ENCODE assay signal across 8 cellular contexts in the genomic region with DNA sequence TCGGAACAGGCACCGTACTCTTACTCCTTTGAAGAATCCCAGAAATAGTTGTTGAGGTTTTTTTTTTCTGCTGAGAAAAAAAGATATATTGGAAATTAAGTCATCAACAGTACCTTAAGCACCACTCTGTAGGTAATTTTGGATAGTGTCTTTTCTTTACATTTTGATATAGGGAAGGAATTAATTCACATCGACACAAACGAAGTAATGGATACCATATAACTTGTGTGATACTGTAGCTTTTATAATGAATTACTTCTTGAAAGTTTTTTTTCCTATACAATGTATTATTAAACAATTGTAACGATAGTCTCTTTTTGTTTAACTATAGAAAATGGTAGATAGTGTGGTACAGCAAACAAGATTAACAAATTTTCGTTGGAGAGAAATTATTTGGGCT. TPM values are rescaled to one million over a fixed set of nuclear protein-coding genes. Genes with fewer than 3 reads are reported as not detected.
DNase-seq lines count a peak whose midpoint lies in the region; ATAC-seq and TF ChIP-seq lines count a peak whose summit lies in the region.

No MANE protein-coding gene starts in this region.

- POLR2A ChIA-PET in activated CD8-positive, alpha-beta T cell treated with anti-CD3 and anti-CD28 coated beads, Interleukin-2, amount 10 ng/mL, durations not matched to agents 7 days and 5 days (lab: Charles Lee) = interaction anchor here (1.2 to 1.3 kb wide), 2 partner anchors 34 to 84 kb away, joined by 3 to 4 read pairs; no protein-coding TSS in a partner anchor

- peaks cover 3% of the 10 kb centered on the region for H3K27me3 Mint-ChIP-seq in GM23338 (ENCODE audit: insufficient read depth, low read depth, poor library complexity)
- peaks cover 7% of the 10 kb centered on the region for H3K27me3 Mint-ChIP-seq in activated CD8-positive, alpha-beta T cell treated with anti-CD3 and anti-CD28 coated beads, Interleukin-2, amount 10 ng/mL, durations not matched to agents 7 days and 5 days (ENCODE audit: low read depth)

- H3K4me1 Mint-ChIP-seq in GM23338 = peaks cover 37% of the 10 kb centered on the region
- H3K4me1 Mint-ChIP-seq in activated CD8-positive, alpha-beta T cell treated with anti-CD3 and anti-CD28 coated beads, Interleukin-2, amount 10 ng/mL, durations not matched to agents 7 days and 5 days (ENCODE audit: low read depth) = peaks cover 36% of the 10 kb centered on the region

- H4K20me1 ChIP-seq in GM23338 (replicated peaks; ENCODE audit: insufficient read depth) = no peaks in the 10 kb centered on the region
- H4K20me1 ChIP-seq in hepatocyte (ENCODE audit: insufficient read depth, poor library complexity, severe bottlenecking) = no peaks in the 10 kb centered on the region

- H3K4me3 ChIP-seq in GM23338 = peak overlapping the region; percentile 75
- peak overlapping the region; percentile 94 for H3K4me3 ChIP-seq in hepatocyte
- H3K4me3 ChIP-seq in spleen = peak overlapping the region; percentile 64 to 93 (median 76)

- H2AFZ ChIP-seq in GM23338 = no peak overlapping the region
- H2AFZ ChIP-seq in hepatocyte = peak overlapping the region; percentile 95

- H3K36me3 ChIP-seq in GM23338 (ENCODE audit: insufficient read depth) (no peaks in the 10 kb centered on the region), hepatocyte (replicated peaks; ENCODE audit: insufficient read depth, low read depth) (no peaks in the 10 kb centered on the region), spleen (no peaks in the 10 kb centered on the region)

- H3K4me2 ChIP-seq in GM23338 = peak overlapping the region; percentile 87
- peak overlapping the region; percentile 85 for H3K4me2 ChIP-seq in hepatocyte

- peak overlapping the region; percentile 79 for H3K4me3 Mint-ChIP-seq in GM23338
- peak overlapping the region; percentile 93 for H3K4me3 Mint-ChIP-seq in activated CD8-positive, alpha-beta T cell treated with anti-CD3 and anti-CD28 coated beads, Interleukin-2, amount 10 ng/mL, durations not matched to agents 7 days and 5 days

- intact Hi-C loops in spleen (cut with DNase I; ENCODE audit: low total_unique reads) = loop anchor here (5.0 to 10.0 kb wide), 2 partner anchors 376 to 468 kb away; no protein-coding TSS in a partner anchor

- H3K79me2 ChIP-seq in GM23338 (replicated peaks; ENCODE audit: insufficient read depth) = no peaks in the 10 kb centered on the region
- peaks cover 6% of the 10 kb centered on the region for H3K79me2 ChIP-seq in hepatocyte

- no peak for ATAC-seq in GM23338
- ATAC-seq in activated CD8-positive, alpha-beta T cell treated with anti-CD3 and anti-CD28 coated beads, Interleukin-2, amount 10 ng/mL, durations not matched to agents 7 days and 5 days = no peak

- no peaks in the 10 kb centered on the region for H3K9me3 Mint-ChIP-seq in GM23338
- H3K9me3 Mint-ChIP-seq in activated CD8-positive, alpha-beta T cell treated with anti-CD3 and anti-CD28 coated beads, Interleukin-2, amount 10 ng/mL, durations not matched to agents 7 days and 5 days (ENCODE audit: insufficient read depth) = no peaks in the 10 kb centered on the region

- H3K9me3 ChIP-seq in hepatocyte (ENCODE audit: low read depth) = no peaks in the 10 kb centered on the region
- H3K9me3 ChIP-seq in spleen = no peaks in the 10 kb centered on the region

- H3K27ac ChIP-seq in GM23338 (ENCODE audit: low read depth) (no peak overlapping the region), hepatocyte (peak overlapping the region; percentile 98), spleen (peak overlapping the region in 7 of 8 donors; percentile 91 to 96 (median 93))

- H3K4me1 ChIP-seq in GM23338 (ENCODE audit: insufficient read depth) = peaks cover 26% of the 10 kb centered on the region
- H3K4me1 ChIP-seq in hepatocyte (ENCODE audit: insufficient read depth) = peaks cover 4% of the 10 kb centered on the region
- peaks cover 5 to 54% (median 34%) of the 10 kb centered on the region in 6 donors for H3K4me1 ChIP-seq in spleen

- no peak for TF ChIP-seq POLR2A in spleen (IDR thresholded peaks at IDR 0.05)

- H3K27ac Mint-ChIP-seq in GM23338 = no peak overlapping the region
- H3K27ac Mint-ChIP-seq in activated CD8-positive, alpha-beta T cell treated with anti-CD3 and anti-CD28 coated beads, Interleukin-2, amount 10 ng/mL, durations not matched to agents 7 days and 5 days = peak overlapping the region; percentile 87

- CTCF ChIA-PET in activated CD8-positive, alpha-beta T cell treated with anti-CD3 and anti-CD28 coated beads, Interleukin-2, amount 10 ng/mL, durations not matched to agents 7 days and 5 days (lab: Charles Lee) = interaction anchor here (0.6 to 2.8 kb wide), 25 partner anchors 13 to 422 kb away, joined by 3 to 30 read pairs (median 3); no protein-coding TSS in a partner anchor

- H3F3A ChIP-seq in GM23338 (replicated peaks; ENCODE audit: low read depth) = no peaks in the 10 kb centered on the region

- DNase-seq in GM23338 (ENCODE audit: low spot score) (no peak), hepatocyte (ENCODE audit: low spot score) (no peak), spleen (no peak), NCI-H2081 (lab: John Stamatoyannopoulos, UW) (no peak), GM20000 (ENCODE audit: low spot score) (no peak), NCI-H526 (lab: John Stamatoyannopoulos, UW) (no peak)
- DNase-seq in activated CD8-positive, alpha-beta T cell treated with anti-CD3 and anti-CD28 coated beads, Interleukin-2, amount 10 ng/mL, durations not matched to agents 7 days and 5 days = no peak
- DNase-seq in effector CD8-positive, alpha-beta T cell (lab: John Stamatoyannopoulos, UW) = no peak

- no peaks in the 10 kb centered on the region for H3K36me3 Mint-ChIP-seq in GM23338 (ENCODE audit: low read depth)
- H3K36me3 Mint-ChIP-seq in activated CD8-positive, alpha-beta T cell treated with anti-CD3 and anti-CD28 coated beads, Interleukin-2, amount 10 ng/mL, durations not matched to agents 7 days and 5 days (ENCODE audit: low read depth) = peaks cover 9% of the 10 kb centered on the region

- H3K9me2 ChIP-seq in GM23338 (ENCODE audit: insufficient read depth) (no peaks in the 10 kb centered on the region), hepatocyte (replicated peaks; ENCODE audit: insufficient read depth) (no peaks in the 10 kb centered on the region)

- peaks cover 9% of the 10 kb centered on the region for H3K27me3 ChIP-seq in GM23338 (ENCODE audit: insufficient read depth)
- no peaks in the 10 kb centered on the region for H3K27me3 ChIP-seq in hepatocyte
- H3K27me3 ChIP-seq in spleen (replicated peaks in 1 of 7) = no peaks in the 10 kb centered on the region

- TF ChIP-seq CTCF in GM23338 (conservative IDR thresholded peaks at IDR 0.05; ENCODE audit: low read depth in 2 of 2) = no peak
- TF ChIP-seq CTCF in hepatocyte (IDR thresholded peaks at IDR 0.05; ENCODE audit: poor library complexity) = no peak
- TF ChIP-seq CTCF in spleen (IDR thresholded peaks at IDR 0.05 in 8 of 11, conservative IDR thresholded peaks at IDR 0.05 in 3 of 11) = no peak
- TF ChIP-seq CTCF in GM20000 (IDR thresholded peaks at IDR 0.05; ENCODE audit: extremely low read depth, missing control alignments) = no peak

- 67% methylated on average over 6 of the region's 6 CpGs for WGBS in hepatocyte (ENCODE audit: low lambda C conversion rate, missing lambda C conversion rate)
- 54 to 69% (median 58%) methylated on average over 6 of the region's 6 CpGs for WGBS in spleen, 5 donors

RNA-seq across cellular contexts. Expression of a gene that starts 1.5 kb away (rescaled TPM):
- total RNA-seq in GM23338 (2014; rRNA removed; shearing (Covaris generic)) = 3.1 and 10.1 TPM in 2 replicates
- polyA plus RNA-seq in GM23338 (2016; fragmentation: Nextera tagmentation; extraction: Ambion mirVana) = 2.0 and 2.6 TPM in 2 replicates
- total RNA-seq in activated CD8-positive, alpha-beta T cell treated with anti-CD3 and anti-CD28 coated beads, Interleukin-2, amount 10 ng/mL, durations not matched to agents 7 days and 5 days = 10 to 100 TPM; 29.7 to 30.8 TPM
- 13.1 and 13.9 TPM in 2 replicates for total RNA-seq in hepatocyte
- polyA plus RNA-seq in hepatocyte = 1.4 TPM in 2 replicates
- total RNA-seq in spleen = 10 to 100 TPM; 14.3 to 43.4 (median 21.7) TPM
- polyA plus RNA-seq in spleen = 1 to 10 TPM in 1 of 3 donors, under 1 TPM in 2; 0.50 to 1.4 (median 0.80) TPM
